In the genomic region with DNA sequence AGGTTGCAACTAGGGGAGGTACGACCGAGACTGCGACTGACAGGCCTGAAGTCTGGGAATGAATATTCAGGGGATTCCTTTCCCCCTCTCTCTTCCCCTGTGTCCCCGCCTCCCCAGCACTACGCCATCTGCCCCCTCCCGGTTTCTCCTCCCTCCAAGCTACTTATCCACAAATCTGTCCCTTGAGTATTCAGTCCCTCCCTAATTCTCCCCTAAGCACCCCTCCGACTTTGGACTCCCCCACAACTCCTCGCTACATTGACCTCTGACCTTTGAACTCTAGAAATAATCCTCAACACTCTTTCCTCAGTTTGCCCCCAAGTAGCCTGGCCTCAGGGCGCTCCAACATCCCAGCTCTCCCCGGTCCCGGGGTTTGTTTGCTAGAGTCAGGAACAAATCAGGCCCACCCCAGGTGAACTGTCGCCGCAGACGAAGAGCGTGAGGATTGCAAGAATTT, we compare ENCODE assay signal across 8 cellular contexts. TPM values are rescaled to one million over a fixed set of nuclear protein-coding genes. Genes with fewer than 3 reads are reported as not detected.
A peak's percentile ranks its signal among the peaks of the same experiment; 100 is the strongest.
DNase-seq lines count a peak whose midpoint lies in the region; ATAC-seq and TF ChIP-seq lines count a peak whose summit lies in the region.

No MANE protein-coding gene starts in this region.

- TF ChIP-seq CTCF in right atrium auricular region (IDR thresholded peaks at IDR 0.05) (no peak), progenitor cell of endocrine pancreas (IDR thresholded peaks at IDR 0.05; ENCODE audit: unreplicated experiment) (no peak)

- DNase-seq in T-helper 1 cell (no peak), MG63 (peak; percentile 48), right atrium auricular region (ENCODE audit: low spot score) (no peak), progenitor cell of endocrine pancreas (ENCODE audit: low spot score, unreplicated experiment) (peak; percentile 15)

- H3K27ac Mint-ChIP-seq in T-helper 1 cell treated with Interleukin-12 subunit alpha and Interleukin-12 subunit beta and Interleukin-4 antibody, amounts not matched to agents 30 μg/mL and 1 μg/mL, for 36 hours, result peak overlapping the region; percentile 93
- H3K27ac Mint-ChIP-seq in progenitor cell of endocrine pancreas, result peak overlapping the region; percentile 93

- H3K9me3 Mint-ChIP-seq in T-helper 1 cell treated with Interleukin-12 subunit alpha and Interleukin-12 subunit beta and Interleukin-4 antibody, amounts not matched to agents 30 μg/mL and 1 μg/mL, for 36 hours, result no peaks in the 10 kb centered on the region
- H3K9me3 Mint-ChIP-seq in progenitor cell of endocrine pancreas (ENCODE audit: low read depth), result no peaks in the 10 kb centered on the region

- H3K4me3 ChIP-seq in MG63 (peak overlapping the region; percentile 96), right atrium auricular region (peak overlapping the region; percentile 50 to 81)

- H3K4me3 Mint-ChIP-seq in T-helper 1 cell treated with Interleukin-12 subunit alpha and Interleukin-12 subunit beta and Interleukin-4 antibody, amounts not matched to agents 30 μg/mL and 1 μg/mL, for 36 hours, result peak overlapping the region; percentile 96
- peak overlapping the region; percentile 97 for H3K4me3 Mint-ChIP-seq in progenitor cell of endocrine pancreas (ENCODE audit: low read depth)

- WGBS in adipose tissue, 3 donors, result 3 to 14% (median 12%) methylated on average over 14 to 15 of the region's 15 CpGs

- H3K27me3 ChIP-seq in MG63 (no peaks in the 10 kb centered on the region), right atrium auricular region (no peaks in the 10 kb centered on the region)

- peaks cover 0 to 35% of the 10 kb centered on the region in 2 donors for H3K4me1 ChIP-seq in right atrium auricular region

- ATAC-seq in GM21576 (IDR thresholded peaks at IDR 0.05; ENCODE audit: unreplicated experiment), result no peak
- no peak for ATAC-seq in HG03565 (IDR thresholded peaks at IDR 0.05; ENCODE audit: unreplicated experiment)

- H3K27ac ChIP-seq in adipose tissue (ENCODE audit: low read depth, low read length), result peak overlapping the region; percentile 46
- H3K27ac ChIP-seq in right atrium auricular region, result peak overlapping the region; percentile 92 to 95

- peaks cover 37% of the 10 kb centered on the region for H3K36me3 Mint-ChIP-seq in T-helper 1 cell treated with Interleukin-12 subunit alpha and Interleukin-12 subunit beta and Interleukin-4 antibody, amounts not matched to agents 30 μg/mL and 1 μg/mL, for 36 hours (ENCODE audit: low read depth)
- H3K36me3 Mint-ChIP-seq in progenitor cell of endocrine pancreas (ENCODE audit: insufficient read depth), result peaks cover 16% of the 10 kb centered on the region

- H3K27me3 Mint-ChIP-seq in T-helper 1 cell treated with Interleukin-12 subunit alpha and Interleukin-12 subunit beta and Interleukin-4 antibody, amounts not matched to agents 30 μg/mL and 1 μg/mL, for 36 hours (ENCODE audit: low read depth), result no peaks in the 10 kb centered on the region
- H3K27me3 Mint-ChIP-seq in progenitor cell of endocrine pancreas, result no peaks in the 10 kb centered on the region

- H3K4me1 Mint-ChIP-seq in T-helper 1 cell treated with Interleukin-12 subunit alpha and Interleukin-12 subunit beta and Interleukin-4 antibody, amounts not matched to agents 30 μg/mL and 1 μg/mL, for 36 hours (ENCODE audit: low read depth), result peaks cover 41% of the 10 kb centered on the region
- H3K4me1 Mint-ChIP-seq in progenitor cell of endocrine pancreas (ENCODE audit: low read depth), result peaks cover 24% of the 10 kb centered on the region

- peaks cover 50% of the 10 kb centered on the region for H3K36me3 ChIP-seq in MG63
- H3K36me3 ChIP-seq in right atrium auricular region, result peaks cover 22% of the 10 kb centered on the region

- H3K9me3 ChIP-seq in MG63 (no peaks in the 10 kb centered on the region), right atrium auricular region (no peaks in the 10 kb centered on the region)

RNA-seq across cellular contexts. Expression of a gene that starts 0.4 kb away (rescaled TPM):
- total RNA-seq in MG63 (2014; rRNA removed; shearing (Covaris generic); ENCODE audit: low replicate concordance), result 2.0 and 11.4 TPM in 2 replicates
- 1 to 10 TPM; 3.3 to 5.3 (median 3.9) TPM for polyA plus RNA-seq in adipose tissue
- 10 to 100 TPM; 14.6 to 16.1 TPM for total RNA-seq in right atrium auricular region
- total RNA-seq in progenitor cell of endocrine pancreas, result 12.8 and 14.0 TPM in 2 replicates

RNA-seq across cellular contexts. Expression of a gene that starts 0.6 kb away (rescaled TPM):
- 43.1 and 69.6 TPM in 2 replicates for total RNA-seq in MG63 (2014; rRNA removed; shearing (Covaris generic); ENCODE audit: low replicate concordance)
- polyA plus RNA-seq in adipose tissue, result 10 to 100 TPM; 16.7 to 39.8 (median 29.7) TPM
- 10 to 100 TPM; 14.4 to 14.7 TPM for total RNA-seq in right atrium auricular region
- 47.1 and 52.0 TPM in 2 replicates for total RNA-seq in progenitor cell of endocrine pancreas

RNA-seq across cellular contexts. Expression of a gene that starts 8.9 kb away (rescaled TPM):
- not detected in 2 replicates for total RNA-seq in MG63 (2014; rRNA removed; shearing (Covaris generic); ENCODE audit: low replicate concordance)
- 10 to 100 TPM in 1 of 3 donors, 1 to 10 TPM in 2; 1.4 to 20.4 (median 5.8) TPM for polyA plus RNA-seq in adipose tissue
- total RNA-seq in right atrium auricular region (1 to 10 TPM in 1 of 2 donors, under 1 TPM in 1; 0.56 to 4.8 TPM), progenitor cell of endocrine pancreas (not detected in 2 replicates)

RNA-seq across cellular contexts. Expression of a gene that starts 10.5 kb away (rescaled TPM):
- total RNA-seq in MG63 (2014; rRNA removed; shearing (Covaris generic); ENCODE audit: low replicate concordance), result not detected in 2 replicates
- under 1 TPM; 0.16 to 0.62 (median 0.56) TPM for polyA plus RNA-seq in adipose tissue
- total RNA-seq in right atrium auricular region (not detected), progenitor cell of endocrine pancreas (1.5 and 2.0 TPM in 2 replicates)

RNA-seq across cellular contexts. Expression of a gene that starts 18.9 kb away (rescaled TPM):
- total RNA-seq in MG63 (2014; rRNA removed; shearing (Covaris generic); ENCODE audit: low replicate concordance), result 1.4 TPM in 1 of 2 replicates, not detected in the other
- 10 to 100 TPM in 1 of 3 donors, 1 to 10 TPM in 2; 3.3 to 22.9 (median 6.7) TPM for polyA plus RNA-seq in adipose tissue
- 10 to 100 TPM; 40.0 to 60.7 TPM for total RNA-seq in right atrium auricular region
- 31.5 and 34.0 TPM in 2 replicates for total RNA-seq in progenitor cell of endocrine pancreas

Comparison
In these comparisons a context has a peak if more than half of its experiments do, and no peak if none do; other contexts are left out.
1. DNase-seq: peak in MG63 (single experiment) and progenitor cell of endocrine pancreas (single experiment); none in T-helper 1 cell (0 of 5) and right atrium auricular region (single experiment).